ENCODE assay signal across 23 cellular contexts in genomic region chr17:767076-767475, GRCh38.
"Had no signal": no experiment of that assay in that cellular context is flagged by ENCODE, and none has a peak within 500 bp of the region (broad histone marks: within the 10 kb centered on the region; RNA-seq: fewer than 3 reads in every experiment).

No MANE protein-coding gene starts in this region.

- H3K9me3 Mint-ChIP-seq: activated CD4-positive, alpha-beta memory T cell treated with anti-CD3 and anti-CD28 coated beads for 36 hours; activated CD4-positive, alpha-beta T cell treated with anti-CD3 and anti-CD28 coated beads, Interleukin-2, amount 10 ng/mL, durations not matched to agents 24 days and 14 days; activated naive CD4-positive, alpha-beta T cell treated with anti-CD3 and anti-CD28 coated beads, Interleukin-2, amount 50 U/mL, for 24 hours; brain; T-helper 1 cell treated with Interleukin-12 subunit alpha and Interleukin-12 subunit beta and Interleukin-4 antibody, amounts not matched to agents 30 μg/mL and 1 μg/mL, for 36 hours had no signal

- H3K27me3 ChIP-seq: Peyer's patch had no signal

- H3K27ac Mint-ChIP-seq: activated CD4-positive, alpha-beta memory T cell treated with anti-CD3 and anti-CD28 coated beads for 36 hours; activated CD4-positive, alpha-beta T cell treated with anti-CD3 and anti-CD28 coated beads, Interleukin-2, amount 10 ng/mL, durations not matched to agents 24 days and 14 days; activated naive CD4-positive, alpha-beta T cell treated with anti-CD3 and anti-CD28 coated beads, Interleukin-2, amount 50 U/mL, for 24 hours; brain; T-helper 1 cell treated with Interleukin-12 subunit alpha and Interleukin-12 subunit beta and Interleukin-4 antibody, amounts not matched to agents 30 μg/mL and 1 μg/mL, for 36 hours had no signal

- H3K4me1 Mint-ChIP-seq: activated CD4-positive, alpha-beta T cell treated with anti-CD3 and anti-CD28 coated beads, Interleukin-2, amount 10 ng/mL, durations not matched to agents 24 days and 14 days; activated naive CD4-positive, alpha-beta T cell treated with anti-CD3 and anti-CD28 coated beads, Interleukin-2, amount 50 U/mL, for 24 hours; brain had no signal

- DNase-seq: activated CD4-positive, alpha-beta memory T cell treated with anti-CD3 and anti-CD28 coated beads for 36 hours; activated CD4-positive, alpha-beta T cell treated with anti-CD3 and anti-CD28 coated beads, Interleukin-2, amount 10 ng/mL, durations not matched to agents 24 days and 14 days; activated CD8-positive, alpha-beta memory T cell treated with anti-CD3 and anti-CD28 coated beads for 24 hours; activated effector memory CD4-positive, alpha-beta T cell treated with Interleukin-2 at 50 U/mL for 16 hours; activated naive CD4-positive, alpha-beta T cell; activated T-cell treated with anti-CD3 and anti-CD28 coated beads, Interleukin-2, amount 50 U/mL, for 48 hours; amygdala; caudate nucleus; NCI-H1092 treated with DMSO at 0.1 percent for 48 hours; NCI-H1417 treated with DMSO at 0.1 percent for 48 hours; NCI-H1694; NCI-H2029 treated with DMSO at 0.1 percent for 48 hours; NCI-H510A treated with DMSO at 0.1 percent for 48 hours; NCI-H69; Peyer's patch; SHP77 treated with DMSO at 0.1 percent for 48 hours had no signal

- H3K4me3 Mint-ChIP-seq: activated CD4-positive, alpha-beta memory T cell treated with anti-CD3 and anti-CD28 coated beads for 36 hours; activated CD4-positive, alpha-beta T cell treated with anti-CD3 and anti-CD28 coated beads, Interleukin-2, amount 10 ng/mL, durations not matched to agents 24 days and 14 days; activated naive CD4-positive, alpha-beta T cell treated with anti-CD3 and anti-CD28 coated beads, Interleukin-2, amount 50 U/mL, for 24 hours; brain; T-helper 1 cell treated with Interleukin-12 subunit alpha and Interleukin-12 subunit beta and Interleukin-4 antibody, amounts not matched to agents 30 μg/mL and 1 μg/mL, for 36 hours had no signal

- H3K9me3 ChIP-seq: Peyer's patch had no signal

- H3K27ac ChIP-seq: KMS-11, Peyer's patch, RWPE1 had no signal

- H3K4me1 ChIP-seq: Peyer's patch had no signal

- ATAC-seq: activated CD4-positive, CD25-positive, alpha-beta regulatory T cell treated with anti-CD3 and anti-CD28 coated beads, Interleukin-2, amount 50 U/mL, for 24 hours; HepG2 had no signal

- H3K27me3 Mint-ChIP-seq: activated CD4-positive, alpha-beta memory T cell treated with anti-CD3 and anti-CD28 coated beads for 36 hours; activated CD4-positive, alpha-beta T cell treated with anti-CD3 and anti-CD28 coated beads, Interleukin-2, amount 10 ng/mL, durations not matched to agents 24 days and 14 days; activated naive CD4-positive, alpha-beta T cell treated with anti-CD3 and anti-CD28 coated beads, Interleukin-2, amount 50 U/mL, for 24 hours; brain had no signal

- H3K4me3 ChIP-seq: Peyer's patch had no signal
